Comparison of ENCODE assay signal across 26 cellular contexts in the genomic region with DNA sequence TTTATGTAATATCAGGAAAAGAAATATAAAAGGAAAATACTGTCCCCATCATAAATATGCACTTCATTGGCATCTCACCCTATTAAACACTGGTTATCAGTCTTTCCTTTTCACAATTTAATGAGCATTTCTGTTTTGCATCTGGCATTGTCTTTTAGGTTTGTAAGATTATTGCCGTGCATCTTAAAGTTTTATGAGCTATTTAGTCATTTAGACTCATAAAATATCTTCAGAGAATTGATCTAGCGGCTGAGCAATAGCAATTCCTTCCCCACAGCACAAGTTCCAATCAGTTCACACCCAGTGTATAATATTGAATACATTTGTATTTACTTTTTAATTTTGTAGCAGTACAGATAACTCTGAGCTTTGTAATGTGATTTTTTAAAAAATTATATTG.
"Had no signal": no experiment of that assay in that cellular context is flagged by ENCODE, and none has a peak within 500 bp of the region (broad histone marks: within the 10 kb centered on the region; RNA-seq: fewer than 3 reads in every experiment).

No MANE protein-coding gene starts in this region.

- H3K4me3 ChIP-seq: heart left ventricle, left ventricle myocardium inferior, lung, pancreas, prostate gland, stomach, testis, thyroid gland, transverse colon, upper lobe of right lung had no signal

- ATAC-seq: heart left ventricle; natural killer cell; pancreas; right cardiac atrium; stimulated activated naive B cell treated with anti-CD40 and anti-IgM and Interleukin-4, amounts not matched to agents 10 μg/mL and 1 μg/mL and 100 μg/mL, for 72 hours; stimulated activated naive CD8-positive, alpha-beta T cell treated with anti-CD3 and anti-CD28 coated beads, Interleukin-15, Interleukin-2, amounts not matched to agents 100 U/mL and 50 U/mL, for 24 hours; upper lobe of right lung had no signal

- DNase-seq: heart left ventricle; hypothalamus; immature natural killer cell; kidney; left ventricle myocardium inferior; mesendoderm; naive B cell; natural killer cell; pancreas; posterior cingulate gyrus; retina; right cardiac atrium; stimulated activated CD4-positive, alpha-beta T cell treated with anti-CD3 and anti-CD28 coated beads, Interleukin-12 subunit alpha, Interleukin-12 subunit beta, amount 100 ng/mL, for 4 hours; stimulated activated CD4-positive, alpha-beta T cell treated with anti-CD3 and anti-CD28 coated beads, Interleukin-15, amount 100 ng/mL, for 24 hours; stimulated activated CD4-positive, alpha-beta T cell treated with anti-CD3 and anti-CD28 coated beads, Interleukin-2, amount 100 ng/mL, for 24 hours; stimulated activated CD4-positive, alpha-beta T cell treated with anti-CD3 and anti-CD28 coated beads, Interleukin-4, amount 100 ng/mL, for 1 hour; stimulated activated naive B cell treated with anti-CD40 and anti-IgM and Interleukin-4, amounts not matched to agents 10 μg/mL and 1 μg/mL and 100 μg/mL, for 72 hours; stimulated activated naive CD8-positive, alpha-beta T cell treated with anti-CD3 and anti-CD28 coated beads, Interleukin-15, Interleukin-2, amounts not matched to agents 100 U/mL and 50 U/mL, for 24 hours; stomach; testis; thyroid gland; transverse colon; upper lobe of right lung had no signal

- FAIRE-seq: kidney, pancreas, urothelium cell line had no signal

- H3K4me1 ChIP-seq: heart left ventricle, left ventricle myocardium inferior, pancreas, prostate gland, stomach, testis, thyroid gland had no signal

- H3K27me3 ChIP-seq: heart left ventricle, pancreas, stomach, testis, thyroid gland, transverse colon, upper lobe of right lung had no signal

- H3K9me3 ChIP-seq: pancreas, prostate gland, stomach, testis, thyroid gland, transverse colon, upper lobe of right lung had no signal

- H3K36me3 ChIP-seq: heart left ventricle, left ventricle myocardium inferior, pancreas, prostate gland, stomach, thyroid gland, transverse colon, upper lobe of right lung had no signal

- H3K27ac ChIP-seq: heart left ventricle, left ventricle myocardium inferior, pancreas, prostate gland, stomach, testis, thyroid gland, transverse colon, upper lobe of right lung had no signal
